In the genomic region with DNA sequence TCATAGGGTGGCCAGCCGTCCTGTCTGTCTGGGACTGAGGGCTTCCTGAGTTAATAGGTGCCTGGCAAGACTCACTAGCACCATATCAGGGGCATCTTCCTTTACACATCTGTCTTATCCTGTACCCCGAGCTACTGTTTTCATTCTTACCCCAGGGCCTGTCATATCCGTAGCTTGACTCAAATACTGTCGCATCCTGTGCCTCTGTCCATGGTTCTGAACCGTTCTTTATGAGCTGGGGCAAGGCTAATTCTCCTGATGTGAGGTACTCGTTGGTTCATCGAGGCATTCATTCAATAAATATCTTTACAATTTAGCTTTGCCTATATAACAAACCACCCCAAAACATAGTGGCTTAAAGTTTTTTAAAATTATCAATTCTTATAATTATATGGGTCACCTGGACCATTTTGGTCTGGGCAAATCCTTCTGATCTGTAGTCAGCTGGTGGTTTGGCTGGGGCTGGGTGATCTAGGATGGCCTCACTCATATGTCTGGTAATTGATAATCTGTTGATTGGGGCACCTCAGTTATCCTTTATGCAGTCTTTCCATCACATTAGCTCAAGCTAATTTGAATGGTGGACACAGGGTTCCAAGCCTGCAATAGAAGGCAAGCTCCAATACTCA, we compare ENCODE assay signal across 8 cellular contexts.
DNase-seq lines count a peak whose midpoint lies in the region; ATAC-seq and TF ChIP-seq lines count a peak whose summit lies in the region.

No MANE protein-coding gene starts in this region.

- H2BK120ac ChIP-seq in neuronal stem cell (ENCODE audit: low read depth, low read length): no peak overlapping the region

- H3K23ac ChIP-seq in neuronal stem cell (ENCODE audit: low read depth, low read length, poor library complexity): no peak overlapping the region

- H2BK12ac ChIP-seq in neuronal stem cell (ENCODE audit: low read length): no peak overlapping the region

- DNase-seq in HCEC 1CT (peak; percentile 15), SW480 (ENCODE audit: low spot score) (peak; percentile 30), cardiac fibroblast (ENCODE audit: low read depth in 2 of 2) (peak; percentile 58 to 64), neuronal stem cell (ENCODE audit: low spot score) (peak; percentile 81), HuH-7.5 (ENCODE audit: low spot score) (no peak), spleen (no peak)

- no peak overlapping the region for H3K14ac ChIP-seq in neuronal stem cell (ENCODE audit: low read length)

- no peak overlapping the region for H3K4me3 ChIP-seq in cardiac fibroblast (replicated peaks in 1 of 2; ENCODE audit: low read depth in 2 of 2, low read length in 2 of 2)
- H3K4me3 ChIP-seq in neuronal stem cell (ENCODE audit: low read length in 2 of 2): no peak overlapping the region
- no peak overlapping the region for H3K4me3 ChIP-seq in spleen

- peaks cover 0 to 2% (median 2%) of the 10 kb centered on the region in 3 experiments for H3K27me3 ChIP-seq in neuronal stem cell (ENCODE audit: control insufficient read depth in 3 of 3, insufficient read depth in 3 of 3, low read depth in 1 of 3, low read length in 3 of 3)
- H3K27me3 ChIP-seq in spleen (replicated peaks in 1 of 7): peaks cover 0 to 64% (median 0%) of the 10 kb centered on the region in 7 donors

- no peak for TF ChIP-seq POLR2A in spleen (IDR thresholded peaks at IDR 0.05)

- no peak overlapping the region for H2BK15ac ChIP-seq in neuronal stem cell (ENCODE audit: low read length)

- no peak overlapping the region for H3K4ac ChIP-seq in neuronal stem cell (ENCODE audit: low read length)

- H3K4me1 ChIP-seq in neuronal stem cell (ENCODE audit: control insufficient read depth in 2 of 2, insufficient read depth in 1 of 2, low read depth in 1 of 2, low read length in 2 of 2): no peaks in the 10 kb centered on the region
- peaks cover 0 to 23% (median 8%) of the 10 kb centered on the region in 6 donors for H3K4me1 ChIP-seq in spleen

- H4K8ac ChIP-seq in neuronal stem cell (ENCODE audit: low read depth, low read length): no peak overlapping the region

- no peak overlapping the region for H3K9ac ChIP-seq in neuronal stem cell (ENCODE audit: low read depth, low read length, poor library complexity)

- no peak for ATAC-seq in GM19452 (IDR thresholded peaks at IDR 0.05; ENCODE audit: unreplicated experiment)
- no peak for ATAC-seq in HG03135 (IDR thresholded peaks at IDR 0.05; ENCODE audit: unreplicated experiment)

- no peak overlapping the region for H3K18ac ChIP-seq in neuronal stem cell (ENCODE audit: low read length)

- H3K36me3 ChIP-seq in neuronal stem cell (replicated peaks in 1 of 2; ENCODE audit: control insufficient read depth in 2 of 2, insufficient read depth in 2 of 2, low read length in 2 of 2): no peaks in the 10 kb centered on the region
- no peaks in the 10 kb centered on the region for H3K36me3 ChIP-seq in spleen

- no peak overlapping the region for H2AFZ ChIP-seq in neuronal stem cell (ENCODE audit: low read length)

- no peak overlapping the region for H4K91ac ChIP-seq in neuronal stem cell (ENCODE audit: low read depth, low read length, poor library complexity)

- TF ChIP-seq CTCF in cardiac fibroblast (IDR thresholded peaks at IDR 0.05; ENCODE audit: low read depth, low read length): no peak
- TF ChIP-seq CTCF in spleen (IDR thresholded peaks at IDR 0.05 in 8 of 11, conservative IDR thresholded peaks at IDR 0.05 in 3 of 11): no peak

- intact Hi-C loops in spleen (cut with DNase I; ENCODE audit: low total_unique reads): no loop called here

- H2AK5ac ChIP-seq in neuronal stem cell (ENCODE audit: low read depth, low read length): no peak overlapping the region

- H3K79me1 ChIP-seq in neuronal stem cell (ENCODE audit: low read depth, low read length): peaks cover 1% of the 10 kb centered on the region

- WGBS in neuronal stem cell (ENCODE audit: extremely low coverage in 2 of 2, insufficient read length in 2 of 2, insufficient replicate concordance in 1 of 2), 2 donors: no CpG with 5 or more reads among the region's 7 CpGs
- WGBS in spleen, 5 donors: 15 to 28% (median 22%) methylated on average over 7 of the region's 7 CpGs

- no peak overlapping the region for H3K4me2 ChIP-seq in neuronal stem cell (ENCODE audit: insufficient read depth, low read length, poor library complexity, severe bottlenecking)

- no peak overlapping the region for H2BK5ac ChIP-seq in neuronal stem cell (ENCODE audit: low read length)

- H3K27ac ChIP-seq in neuronal stem cell (replicated peaks; ENCODE audit: low read length): no peak overlapping the region
- no peak overlapping the region for H3K27ac ChIP-seq in spleen

- H3K9me3 ChIP-seq in neuronal stem cell (replicated peaks in 1 of 2; ENCODE audit: control insufficient read depth in 2 of 2, insufficient read depth in 1 of 2, low read depth in 1 of 2, low read length in 2 of 2) (no peaks in the 10 kb centered on the region), spleen (peaks cover 0 to 4% (median 0%) of the 10 kb centered on the region in 8 donors)

Comparison
In these comparisons a context has a peak if more than half of its experiments do, and no peak if none do; other contexts are left out.
1. DNase-seq: peak in HCEC 1CT (single experiment), SW480 (single experiment), cardiac fibroblast (2 of 2) and neuronal stem cell (single experiment); none in HuH-7.5 (single experiment) and spleen (single experiment).